Comparison of ENCODE assay signal across 27 cellular contexts in the genomic region with DNA sequence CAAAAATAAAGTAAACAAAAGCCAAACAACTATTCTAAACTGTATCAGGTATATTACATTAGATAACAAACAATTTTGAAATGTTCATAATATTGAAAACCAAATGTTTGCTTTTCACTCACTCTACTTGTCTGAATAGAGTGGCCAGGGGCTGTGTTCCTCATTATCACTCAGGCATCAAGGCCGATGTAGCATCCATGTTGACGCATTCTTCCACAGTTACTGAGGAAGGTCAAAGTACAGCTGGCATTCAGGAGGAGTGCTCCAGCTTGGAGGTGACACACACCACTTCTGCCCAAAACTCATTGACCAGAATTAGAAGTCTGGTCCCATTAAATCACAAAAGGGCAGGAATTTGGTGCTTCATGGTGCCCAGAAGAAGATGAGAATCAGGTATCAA.
"Had no signal": no experiment of that assay in that cellular context is flagged by ENCODE, and none has a peak within 500 bp of the region (broad histone marks: within the 10 kb centered on the region; RNA-seq: fewer than 3 reads in every experiment).

No MANE protein-coding gene starts in this region.

- H3K9me3 ChIP-seq: ovary, spleen, suprapubic skin, thoracic aorta, tibial artery, upper lobe of right lung had no signal

- H3K27me3 Mint-ChIP-seq: naive B cell, progenitor cell of endocrine pancreas had no signal

- ATAC-seq: heart right ventricle; left colon; natural killer cell; sciatic nerve; stimulated activated effector memory CD8-positive, alpha-beta T cell treated with anti-CD3 and anti-CD28 coated beads, Interleukin-12 subunit alpha, Interleukin-12 subunit beta, amount 100 ng/mL, for 72 hours; upper lobe of right lung had no signal

- H3K4me3 ChIP-seq: heart right ventricle, left ventricle myocardium inferior, lung, ovary, right atrium auricular region, skin epidermis, spleen, suprapubic skin, thoracic aorta, tibial artery, upper lobe of right lung had no signal

- H3K36me3 Mint-ChIP-seq: mesothelial cell of epicardium; naive B cell; natural killer cell; stimulated activated effector memory CD8-positive, alpha-beta T cell treated with anti-CD3 and anti-CD28 coated beads, Interleukin-12 subunit alpha, Interleukin-12 subunit beta, amount 100 ng/mL, for 72 hours had no signal

- H3K27ac ChIP-seq: heart right ventricle, left ventricle myocardium inferior, ovary, right atrium auricular region, skin epidermis, spleen, suprapubic skin, thoracic aorta, tibial artery, upper lobe of right lung had no signal

- DNase-seq: heart right ventricle; hippocampal formation; islet precursor cell; kidney glomerular epithelial cell; left colon; left ventricle myocardium inferior; mesendoderm; naive B cell; natural killer cell; ovary; spleen; stimulated activated CD4-positive, alpha-beta T cell treated with anti-CD3 and anti-CD28 coated beads, Interleukin-4, amount 100 ng/mL, for 24 hours; stimulated activated naive CD4-positive, alpha-beta T cell; tibial artery; trophoblast cell; upper lobe of right lung had no signal

- H3K9me3 Mint-ChIP-seq: naive B cell; natural killer cell; stimulated activated effector memory CD8-positive, alpha-beta T cell treated with anti-CD3 and anti-CD28 coated beads, Interleukin-12 subunit alpha, Interleukin-12 subunit beta, amount 100 ng/mL, for 72 hours; stimulated activated naive CD8-positive, alpha-beta T cell treated with anti-CD3 and anti-CD28 coated beads, Interleukin-15, Interleukin-2, amounts not matched to agents 100 ng/mL and 50 ng/mL, for 24 hours had no signal

- H3K27me3 ChIP-seq: heart right ventricle, ovary, right atrium auricular region, spleen, suprapubic skin, tibial artery, upper lobe of right lung had no signal

- H3K36me3 ChIP-seq: heart right ventricle, left ventricle myocardium inferior, ovary, right atrium auricular region, spleen, suprapubic skin, thoracic aorta, tibial artery, upper lobe of right lung had no signal

- H3K4me1 ChIP-seq: heart right ventricle, left ventricle myocardium inferior, right atrium auricular region, spleen, suprapubic skin, tibial artery, upper lobe of right lung had no signal

- FAIRE-seq: urothelium cell line had no signal

- H3K4me3 Mint-ChIP-seq: mesothelial cell of epicardium; naive B cell; natural killer cell; stimulated activated effector memory CD8-positive, alpha-beta T cell treated with anti-CD3 and anti-CD28 coated beads, Interleukin-12 subunit alpha, Interleukin-12 subunit beta, amount 100 ng/mL, for 72 hours; stimulated activated naive CD8-positive, alpha-beta T cell treated with anti-CD3 and anti-CD28 coated beads, Interleukin-15, Interleukin-2, amounts not matched to agents 100 ng/mL and 50 ng/mL, for 24 hours had no signal

- H3K4me1 Mint-ChIP-seq: mesothelial cell of epicardium; naive B cell; natural killer cell; stimulated activated effector memory CD8-positive, alpha-beta T cell treated with anti-CD3 and anti-CD28 coated beads, Interleukin-12 subunit alpha, Interleukin-12 subunit beta, amount 100 ng/mL, for 72 hours had no signal

- H3K27ac Mint-ChIP-seq: mesothelial cell of epicardium; natural killer cell; progenitor cell of endocrine pancreas; stimulated activated effector memory CD8-positive, alpha-beta T cell treated with anti-CD3 and anti-CD28 coated beads, Interleukin-12 subunit alpha, Interleukin-12 subunit beta, amount 100 ng/mL, for 72 hours; stimulated activated naive CD8-positive, alpha-beta T cell treated with anti-CD3 and anti-CD28 coated beads, Interleukin-15, Interleukin-2, amounts not matched to agents 100 ng/mL and 50 ng/mL, for 24 hours had no signal
